Comparison of ENCODE assay signal across 1 cellular context in genomic region chr3:100522125-100522524, GRCh38.
TF ChIP-seq lines count a peak whose summit lies in the region.

No MANE protein-coding gene starts in this region.

TF ChIP-seq in HepG2, 621 proteins besides CTCF, POLR2A, EP300 and RAD21:
- no peak for TF ChIP-seq MTF2 (CRISPR knock-in tag; IDR thresholded peaks at IDR 0.05; ENCODE audit: borderline replicate concordance)
- peak; percentile 70; the same call in 1 of the 2 replicates for TF ChIP-seq ZBTB26 (CRISPR knock-in tag; IDR thresholded peaks at IDR 0.05; ENCODE audit: borderline replicate concordance)
- no peak for TF ChIP-seq ATF7 (IDR thresholded peaks at IDR 0.05)
- no peak for TF ChIP-seq ATF7 (CRISPR knock-in tag; IDR thresholded peaks at IDR 0.05)
- peak; percentile 76 for TF ChIP-seq FOSL2 (CRISPR knock-in tag; IDR thresholded peaks at IDR 0.05)
- TF ChIP-seq CREBL2 (CRISPR knock-in tag; IDR thresholded peaks at IDR 0.05; ENCODE audit: borderline replicate concordance): no peak
- no peak for TF ChIP-seq HIVEP1 (CRISPR knock-in tag; IDR thresholded peaks at IDR 0.05)
- no peak for TF ChIP-seq ZNF614 (CRISPR knock-in tag; IDR thresholded peaks at IDR 0.05; ENCODE audit: borderline replicate concordance)
- no peak for TF ChIP-seq HNF4A (CRISPR knock-in tag; IDR thresholded peaks at IDR 0.05)
- no peak for TF ChIP-seq ZNF710 (CRISPR knock-in tag; IDR thresholded peaks at IDR 0.05; ENCODE audit: borderline replicate concordance)
- TF ChIP-seq ZNF558 (CRISPR knock-in tag; IDR thresholded peaks at IDR 0.05; ENCODE audit: borderline replicate concordance): no peak
- no peak for TF ChIP-seq FOXP1 (IDR thresholded peaks at IDR 0.05)
- TF ChIP-seq FOXP1 (CRISPR knock-in tag; IDR thresholded peaks at IDR 0.05): peak; percentile 28; the same call in 1 of the 2 replicates
- TF ChIP-seq FOXP4 (CRISPR knock-in tag; IDR thresholded peaks at IDR 0.05): 0 out of 2 replicates have a peak, but pooled peaks have one; percentile 24
